Comparison of ENCODE assay signal across 2 cellular contexts in genomic region chr5:150490296-150490669, GRCh38.
TF ChIP-seq lines count a peak whose summit lies in the region.

No MANE protein-coding gene starts in this region.

TF ChIP-seq in SK-N-SH, 30 proteins besides CTCF, POLR2A, EP300 and RAD21 (continued from another document):
- TF ChIP-seq REST (IDR thresholded peaks at IDR 0.05; ENCODE audit: low read depth, low read length) (no peak), NRF1 (IDR thresholded peaks at IDR 0.05; ENCODE audit: low read depth, low read length) (no peak), RXRA (IDR thresholded peaks at IDR 0.05; ENCODE audit: borderline replicate concordance, low read depth) (no peak), RFX5 (IDR thresholded peaks at IDR 0.05; ENCODE audit: low read length) (no peak), MXI1 (IDR thresholded peaks at IDR 0.05; ENCODE audit: low read depth, low read length) (no peak), RCOR1 (IDR thresholded peaks at IDR 0.05; ENCODE audit: low read length) (no peak), TEAD4 (IDR thresholded peaks at IDR 0.05; ENCODE audit: borderline replicate concordance, insufficient read depth) (no peak), POLR2AphosphoS5 (IDR thresholded peaks at IDR 0.05; ENCODE audit: low read depth, low read length) (no peak), USF1 (IDR thresholded peaks at IDR 0.05; ENCODE audit: borderline replicate concordance, low read depth) (no peak)

TF ChIP-seq in SK-N-SH treated with all-trans-retinoic acid at 6 μM for 48 hours, 23 proteins besides CTCF, POLR2A, EP300 and RAD21 (continued from another document):
- TF ChIP-seq POU6F1 (CRISPR knock-in tag; IDR thresholded peaks at IDR 0.05; ENCODE audit: borderline replicate concordance, low read depth) (no peak), ESRRG (CRISPR knock-in tag; IDR thresholded peaks at IDR 0.05) (no peak), BACH2 (CRISPR knock-in tag; IDR thresholded peaks at IDR 0.05; ENCODE audit: borderline replicate concordance) (no peak), OSR1 (CRISPR knock-in tag; IDR thresholded peaks at IDR 0.05) (no peak), TOX (CRISPR knock-in tag; IDR thresholded peaks at IDR 0.05; ENCODE audit: borderline replicate concordance) (no peak), GLIS3 (CRISPR knock-in tag; IDR thresholded peaks at IDR 0.05) (no peak), CREB5 (CRISPR knock-in tag; IDR thresholded peaks at IDR 0.05; ENCODE audit: low read depth) (no peak), PPARA (CRISPR knock-in tag; IDR thresholded peaks at IDR 0.05; ENCODE audit: borderline replicate concordance) (no peak), ZFP3 (CRISPR knock-in tag; IDR thresholded peaks at IDR 0.05) (no peak), CSRNP3 (CRISPR knock-in tag; IDR thresholded peaks at IDR 0.05) (no peak), ZNF70 (CRISPR knock-in tag; IDR thresholded peaks at IDR 0.05) (no peak), ARNTL (CRISPR knock-in tag; IDR thresholded peaks at IDR 0.05; ENCODE audit: borderline replicate concordance, low read depth) (no peak)
